Comparison of ENCODE assay signal across 1 cellular context in genomic region chr3:63954182-63954581, GRCh38.
TF ChIP-seq lines count a peak whose summit lies in the region.

No MANE protein-coding gene starts in this region.

TF ChIP-seq in WTC11, 78 proteins besides CTCF, POLR2A, EP300 and RAD21 (continued from another document):
- TF ChIP-seq CDX4 (CRISPR knock-in tag; IDR thresholded peaks at IDR 0.05; ENCODE audit: borderline replicate concordance) (no peak), FOXJ3 (CRISPR knock-in tag; IDR thresholded peaks at IDR 0.05; ENCODE audit: borderline replicate concordance) (no peak), SOX15 (CRISPR knock-in tag; IDR thresholded peaks at IDR 0.05) (no peak), TEAD1 (CRISPR knock-in tag; IDR thresholded peaks at IDR 0.05) (no peak), ESRRA (CRISPR knock-in tag; IDR thresholded peaks at IDR 0.05; ENCODE audit: borderline replicate concordance) (no peak), GRHL2 (CRISPR knock-in tag; IDR thresholded peaks at IDR 0.05; ENCODE audit: insufficient replicate concordance, severe bottlenecking) (no peak), SP1 (CRISPR knock-in tag; conservative IDR thresholded peaks at IDR 0.05) (no peak), ATF2 (CRISPR knock-in tag; IDR thresholded peaks at IDR 0.05; ENCODE audit: borderline replicate concordance, low read depth) (no peak)
